Comparison of ENCODE assay signal across 29 cellular contexts in the genomic region with DNA sequence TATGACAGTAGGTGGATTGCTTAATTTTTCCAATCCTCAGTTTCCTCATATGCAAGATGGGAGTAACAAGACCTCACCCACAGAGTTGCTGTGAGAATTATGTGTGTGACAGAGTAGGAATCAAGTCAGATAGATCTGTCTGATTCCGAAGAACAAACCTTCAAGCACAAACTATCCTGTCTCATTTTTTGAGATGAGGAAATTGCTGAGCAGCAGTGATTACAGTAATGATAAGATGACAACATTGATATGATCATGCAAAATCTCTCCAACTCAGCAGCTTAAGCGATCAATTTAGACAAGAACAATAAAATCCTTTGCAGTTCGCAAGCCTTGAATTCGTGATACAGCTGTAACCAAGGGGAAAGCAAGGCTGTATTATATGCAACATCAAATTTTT.
"Had no signal": no experiment of that assay in that cellular context is flagged by ENCODE, and none has a peak within 500 bp of the region (broad histone marks: within the 10 kb centered on the region; RNA-seq: fewer than 3 reads in every experiment).

No MANE protein-coding gene starts in this region.

- H3K36me3 ChIP-seq: adrenal gland, ascending aorta, brain microvascular endothelial cell, breast epithelium, cardiac muscle cell had no signal

- H3K27ac ChIP-seq: adrenal gland, ascending aorta, body of pancreas, brain microvascular endothelial cell, breast epithelium, cardiac muscle cell had no signal

- H3K4me3 ChIP-seq: adrenal gland, ascending aorta, body of pancreas, breast epithelium, cardiac muscle cell had no signal

- H3K27me3 ChIP-seq: adrenal gland, ascending aorta, body of pancreas, brain microvascular endothelial cell, breast epithelium, cardiac muscle cell had no signal

- H3K9me3 ChIP-seq: adrenal gland, ascending aorta, body of pancreas, breast epithelium had no signal

- DNase-seq: activated effector memory CD4-positive, alpha-beta T cell treated with anti-CD3 and anti-CD28 coated beads, Interleukin-2, amount 50 U/mL, for 16 hours; activated effector memory CD4-positive, alpha-beta T cell treated with Interleukin-2 at 50 U/mL for 16 hours; activated gamma-delta T cell; activated gamma-delta T cell treated with Interleukin-2 at 50 U/mL for 16 hours; activated naive CD4-positive, alpha-beta T cell; activated naive CD4-positive, alpha-beta T cell treated with anti-CD3 and anti-CD28 coated beads for 36 hours; activated naive CD4-positive, alpha-beta T cell treated with anti-CD3 and anti-CD28 coated beads, Interleukin-2, amount 10 ng/mL, durations not matched to agents 7 days and 5 days; activated naive CD4-positive, alpha-beta T cell treated with anti-CD3 and anti-CD28 coated beads, Interleukin-2, amount 50 U/mL, for 16 hours; activated naive CD4-positive, alpha-beta T cell treated with Interleukin-2 at 50 U/mL for 16 hours; activated naive CD8-positive, alpha-beta T cell treated with anti-CD3 and anti-CD28 coated beads for 36 hours; activated naive CD8-positive, alpha-beta T cell treated with anti-CD3 and anti-CD28 coated beads, Interleukin-2, amount 10 ng/mL, durations not matched to agents 7 days and 5 days; activated naive CD8-positive, alpha-beta T cell treated with anti-CD3 and anti-CD28 coated beads, Interleukin-2, amount 50 U/mL, for 24 hours; activated T-cell treated with anti-CD3 and anti-CD28 coated beads, Interleukin-2, amount 50 U/mL, for 1 hour; activated T-cell treated with anti-CD3 and anti-CD28 coated beads, Interleukin-2, amount 50 U/mL, for 24 hours; activated T-cell treated with anti-CD3 and anti-CD28 coated beads, Interleukin-2, amount 50 U/mL, for 4 hours; activated T-cell treated with anti-CD3 and anti-CD28 coated beads, Interleukin-2, amount 50 U/mL, for 48 hours; activated T-cell treated with anti-CD3 and anti-CD28 coated beads, Interleukin-2, amount 50 U/mL, for 72 hours; adrenal gland; amniotic stem cell; amygdala; anterior cingulate cortex; aorta; body of pancreas; brain microvascular endothelial cell; central memory CD4-positive, alpha-beta T cell; cerebellar nuclear complex had no signal

- H3K4me1 ChIP-seq: adrenal gland, ascending aorta, body of pancreas, breast epithelium had no signal
